18 cellular contexts compared by ENCODE assay signal in the genomic region with DNA sequence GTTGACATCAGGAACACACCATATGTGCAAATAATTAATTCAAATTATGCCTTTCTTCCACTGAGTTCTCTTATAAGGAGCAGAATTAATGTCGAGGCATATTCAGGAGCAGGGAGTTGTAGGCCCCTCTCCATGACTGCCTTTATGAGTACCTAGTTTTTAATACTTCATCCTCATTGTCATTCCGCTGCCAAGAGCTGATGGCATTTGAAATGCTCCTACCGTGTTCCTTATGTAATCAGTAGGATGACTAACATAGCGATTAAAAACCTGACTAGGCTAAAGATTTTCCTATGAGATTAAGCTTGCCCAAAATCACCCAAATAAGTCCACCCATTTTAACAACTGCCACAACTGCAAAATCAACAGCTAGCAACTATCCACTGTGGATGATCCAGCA.
"Had no signal": no experiment of that assay in that cellular context is flagged by ENCODE, and none has a peak within 500 bp of the region (broad histone marks: within the 10 kb centered on the region; RNA-seq: fewer than 3 reads in every experiment).

No MANE protein-coding gene starts in this region.

- DNase-seq: islet precursor cell; left ventricle myocardium inferior; mesendoderm; naive B cell; natural killer cell; nephron progenitor cell; occipital lobe; psoas muscle; right lobe of liver; stimulated activated CD4-positive, alpha-beta T cell treated with anti-CD3 and anti-CD28 coated beads, Interleukin-1b, Interleukin-23, amount 100 ng/mL, for 48 hours; stimulated activated CD4-positive, alpha-beta T cell treated with anti-CD3 and anti-CD28 coated beads, Interleukin-2, amount 100 ng/mL, for 48 hours; stimulated activated CD4-positive, alpha-beta T cell treated with anti-CD3 and anti-CD28 coated beads, Interleukin-4, amount 100 ng/mL, for 4 hours; stimulated activated CD8-positive, alpha-beta memory T cell treated with anti-CD3 and anti-CD28 coated beads, Interleukin-4, amount 100 ng/mL, for 48 hours; stimulated activated naive CD4-positive, alpha-beta T cell treated with Interleukin-2 at 50 U/mL for 16 hours; stimulated activated naive CD8-positive, alpha-beta T cell treated with anti-CD3 and anti-CD28 coated beads, Interleukin-15, amount 100 ng/mL, for 72 hours; substantia nigra; uterus had no signal

- ATAC-seq: natural killer cell; right lobe of liver; stimulated activated memory B cell treated with anti-CD40 and anti-IgM and Interleukin-4, amounts not matched to agents 10 μg/mL and 1 μg/mL and 100 μg/mL, for 72 hours; stimulated activated naive CD8-positive, alpha-beta T cell treated with anti-CD3 and anti-CD28 coated beads, Interleukin-15, amount 100 ng/mL, for 72 hours had no signal
